11 cellular contexts compared by ENCODE assay signal in the genomic region with DNA sequence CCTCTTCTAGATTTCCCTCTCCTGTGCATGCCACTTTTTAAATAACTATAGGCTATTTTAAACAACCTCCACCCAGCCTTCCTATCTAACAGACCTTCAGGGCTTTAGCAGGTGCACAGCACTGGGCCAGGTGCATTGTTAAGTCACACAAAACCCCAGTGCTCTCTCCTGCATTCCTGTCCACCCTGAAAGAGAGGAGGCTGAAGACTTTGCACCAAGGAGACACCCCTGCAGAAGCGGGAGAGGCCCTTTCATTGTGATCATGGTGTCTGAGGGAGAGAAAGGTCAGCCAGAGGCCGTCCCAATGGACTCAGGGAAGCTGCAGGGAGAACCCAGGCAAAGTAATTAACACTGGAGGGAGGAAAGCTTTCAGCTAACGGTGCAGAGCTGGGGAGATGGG. TPM values are rescaled to one million over a fixed set of nuclear protein-coding genes. Genes with fewer than 3 reads are reported as not detected.
DNase-seq lines count a peak whose midpoint lies in the region; ATAC-seq and TF ChIP-seq lines count a peak whose summit lies in the region.
"Had no signal": no experiment of that assay in that cellular context is flagged by ENCODE, and none has a peak within 500 bp of the region (broad histone marks: within the 10 kb centered on the region; RNA-seq: fewer than 3 reads in every experiment).

No MANE protein-coding gene starts in this region.

- no peak for TF ChIP-seq CTCF in cardiac muscle cell (IDR thresholded peaks at IDR 0.05; ENCODE audit: low read depth, low read length)
- no peak for TF ChIP-seq CTCF in brain (conservative IDR thresholded peaks at IDR 0.05)
- TF ChIP-seq CTCF in upper lobe of right lung (IDR thresholded peaks at IDR 0.05), result no peak

- intact Hi-C loops in Right ventricle myocardium inferior (cut with DNase I), result loop anchor here (2.0 kb wide), 1 partner anchor 13 kb away; no protein-coding TSS in a partner anchor
- intact Hi-C loops in upper lobe of right lung (cut with DNase I), result loop anchor here (10.0 kb wide), 1 partner anchor 81 kb away; no protein-coding TSS in a partner anchor

- H3K27me3 ChIP-seq in cardiac muscle cell (no peaks in the 10 kb centered on the region), upper lobe of right lung (no peaks in the 10 kb centered on the region)

- H3K4me3 ChIP-seq in cardiac muscle cell (no peak overlapping the region), mesodermal cell (ENCODE audit: extremely low read depth, insufficient read depth, low read length, poor library complexity, severe bottlenecking) (no peak overlapping the region), upper lobe of right lung (no peak overlapping the region)

- ATAC-seq in Right ventricle myocardium inferior, result no peak
- no peak for ATAC-seq in upper lobe of right lung
- no peak for ATAC-seq in HG02938 (IDR thresholded peaks at IDR 0.05; ENCODE audit: unreplicated experiment)
- ATAC-seq in HG02642 (IDR thresholded peaks at IDR 0.05; ENCODE audit: poor library complexity, unreplicated experiment), result no peak

- H3K36me3 ChIP-seq in cardiac muscle cell (no peaks in the 10 kb centered on the region), mesodermal cell (ENCODE audit: control insufficient read depth, insufficient read depth, low read length) (no peaks in the 10 kb centered on the region), upper lobe of right lung (no peaks in the 10 kb centered on the region)

- peak overlapping the region; percentile 67 to 99 (median 76) for H3K27ac Mint-ChIP-seq in brain
- H3K27ac Mint-ChIP-seq: CD14-positive monocyte had no signal

- no peaks in the 10 kb centered on the region for H3K36me3 Mint-ChIP-seq in brain

- H3K9me3 ChIP-seq in cardiac muscle cell (ENCODE audit: low read depth) (no peaks in the 10 kb centered on the region), mesodermal cell (ENCODE audit: control insufficient read depth, low read length) (no peaks in the 10 kb centered on the region), upper lobe of right lung (no peaks in the 10 kb centered on the region)

- no peaks in the 10 kb centered on the region for H3K9me3 Mint-ChIP-seq in brain

- DNase-seq in cardiac muscle cell (ENCODE audit: low read depth in 1 of 2, low spot score in 1 of 2), result peak in 1 of 2 donors; percentile 55
- DNase-seq in Right ventricle myocardium inferior (ENCODE audit: missing footprints), result no peak
- DNase-seq in upper lobe of right lung, result no peak
- no peak for DNase-seq in SKM-1 (lab: John Stamatoyannopoulos, UW; ENCODE audit: unreplicated experiment)
- DNase-seq: effector CD4-positive, alpha-beta T cell; NCI-H345 had no signal

- H3K27ac ChIP-seq in cardiac muscle cell (peak overlapping the region; percentile 76), mesodermal cell (ENCODE audit: low read depth, low read length, severe bottlenecking) (peak overlapping the region; percentile 13), upper lobe of right lung (peak overlapping the region; percentile 34)

- H3K4me1 Mint-ChIP-seq in brain, result peaks cover 84% of the 10 kb centered on the region

- H3K4me1 ChIP-seq in cardiac muscle cell (ENCODE audit: low read depth), result peaks cover 66% of the 10 kb centered on the region
- H3K4me1 ChIP-seq in mesodermal cell (ENCODE audit: control insufficient read depth, insufficient read depth, low read length, poor library complexity, severe bottlenecking), result peaks cover 44% of the 10 kb centered on the region
- H3K4me1 ChIP-seq in upper lobe of right lung, result peaks cover 75% of the 10 kb centered on the region

- WGBS in mesodermal cell (ENCODE audit: insufficient coverage in 2 of 2), 2 experiments, result 11 to 27% methylated on average over 1 to 2 of the region's 3 CpGs

- peak overlapping the region; percentile 64 to 99 (median 96) for H3K4me3 Mint-ChIP-seq in brain
- H3K4me3 Mint-ChIP-seq: CD14-positive monocyte had no signal

- H3K27me3 Mint-ChIP-seq in brain, result peaks cover 29% of the 10 kb centered on the region

RNA-seq across cellular contexts. Expression of gene LRIG1, which starts 5.2 kb away (rescaled TPM):
- total RNA-seq in cardiac muscle cell (33.2 and 51.1 TPM in 2 replicates), Right ventricle myocardium inferior (93.8 TPM), upper lobe of right lung (56.2 TPM)
- polyA plus RNA-seq in cardiac muscle cell (27.8 and 35.6 TPM in 2 replicates), brain (ENCODE audit: insufficient read depth, low read depth, low replicate concordance) (53.8 TPM)
- 22.6 TPM for polyA plus RNA-seq in mesodermal cell (2013, experiment 1 of 2)
- 15.3 TPM for polyA plus RNA-seq in mesodermal cell (2013, experiment 2 of 2)

Comparison
In these comparisons a context has a peak if more than half of its experiments do, and no peak if none do; other contexts are left out.
1. H3K27ac ChIP-seq: peak in every context shown above with its lines; median percentile 76 in cardiac muscle cell; 34 in upper lobe of right lung; 13 in mesodermal cell.